9 cellular contexts compared by ENCODE assay signal in the genomic region with DNA sequence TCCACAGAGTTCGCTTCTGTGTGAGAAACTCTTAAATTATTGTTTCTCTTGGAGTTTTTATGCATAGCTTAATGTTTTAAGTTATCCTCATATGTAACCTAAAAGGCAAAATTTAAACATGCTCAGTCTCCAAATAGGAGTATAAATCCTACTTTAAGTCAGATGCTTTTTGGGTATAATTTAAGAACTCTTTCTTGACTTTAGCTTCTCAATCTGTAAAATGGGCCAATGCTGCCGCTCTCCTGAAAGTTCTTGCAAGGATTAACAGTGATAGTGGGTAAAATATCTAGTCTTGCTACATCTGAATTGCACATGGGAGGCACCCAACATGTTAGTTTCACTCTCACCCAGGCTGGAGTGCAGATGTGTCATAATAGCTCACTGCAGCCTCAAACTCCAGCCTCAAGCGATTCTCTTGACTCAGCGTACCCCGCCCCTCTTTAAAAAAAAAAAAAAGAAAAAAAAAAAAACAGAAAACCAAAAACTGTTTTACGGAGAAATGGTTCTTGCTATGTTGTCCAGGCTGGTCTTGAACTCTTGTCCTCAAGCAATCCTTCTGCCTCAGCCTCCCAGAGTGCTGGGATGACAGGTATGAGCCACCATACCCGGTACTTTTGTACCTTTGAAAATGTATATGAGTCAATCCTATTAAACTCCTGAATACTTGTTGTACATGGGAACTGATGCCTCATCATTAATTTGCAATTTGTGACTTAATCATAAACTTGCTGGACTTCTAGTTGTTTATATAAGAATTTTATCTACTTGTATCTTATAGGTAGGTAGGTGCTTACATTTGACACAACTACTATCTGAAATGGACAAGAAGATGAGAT. TPM values are rescaled to one million over a fixed set of nuclear protein-coding genes. Genes with fewer than 3 reads are reported as not detected.
DNase-seq lines count a peak whose midpoint lies in the region; ATAC-seq and TF ChIP-seq lines count a peak whose summit lies in the region.
"Had no signal": no experiment of that assay in that cellular context is flagged by ENCODE, and none has a peak within 500 bp of the region (broad histone marks: within the 10 kb centered on the region; RNA-seq: fewer than 3 reads in every experiment).

No MANE protein-coding gene starts in this region.

- peak; percentile 44 for ATAC-seq in activated CD4-positive, alpha-beta T cell treated with anti-CD3 and anti-CD28 coated beads for 36 hours
- ATAC-seq: Panc1 had no signal

- H3K9me3 ChIP-seq in vagina: no peaks in the 10 kb centered on the region
- H3K9me3 ChIP-seq in thyroid gland: no peaks in the 10 kb centered on the region

- WGBS in thyroid gland, 2 donors: 88 to 92% methylated on average over 7 of the region's 7 CpGs

- H3K4me1 ChIP-seq in vagina: peaks cover 31% of the 10 kb centered on the region
- H3K4me1 ChIP-seq in thyroid gland: peaks cover 5 to 9% of the 10 kb centered on the region in 2 donors

- POLR2A ChIA-PET in activated CD4-positive, alpha-beta T cell treated with anti-CD3 and anti-CD28 coated beads for 36 hours (lab: Charles Lee): interaction anchor here (0.6 to 1.1 kb wide), 3 partner anchors 171 to 275 kb away, joined by 3 read pairs; no protein-coding TSS in a partner anchor

- no peaks in the 10 kb centered on the region for H3K27me3 Mint-ChIP-seq in activated CD4-positive, alpha-beta T cell treated with anti-CD3 and anti-CD28 coated beads for 36 hours

- CTCF ChIA-PET in activated CD4-positive, alpha-beta T cell treated with anti-CD3 and anti-CD28 coated beads for 36 hours (lab: Charles Lee): interaction anchor here (0.6 to 5.6 kb wide), 26 partner anchors 10 to 549 kb away, joined by 3 to 51 read pairs (median 7); a partner anchor contains a TSS

- DNase-seq in activated CD4-positive, alpha-beta T cell treated with anti-CD3 and anti-CD28 coated beads for 36 hours: peak; percentile 74
- DNase-seq in activated CD4-positive, alpha-beta T cell treated with anti-CD3 and anti-CD28 coated beads for 1 hour: no peak
- DNase-seq in activated CD4-positive, alpha-beta T cell treated with anti-CD3 and anti-CD28 coated beads, Interleukin-2, amount 50 U/mL, for 1 hour: peak; percentile 19
- peak; percentile 52 to 70 for DNase-seq in erythroblast (lab: John Stamatoyannopoulos, UW)
- DNase-seq in stimulated activated CD4-positive, alpha-beta T cell treated with anti-CD3 and anti-CD28 coated beads, TNF-alpha, amount 100 ng/mL, for 24 hours (ENCODE audit: low read depth in 3 of 3): peak in 2 of 3 experiments; percentile 30 to 34
- DNase-seq in NCI-H748 (lab: John Stamatoyannopoulos, UW; ENCODE audit: unreplicated experiment): no peak
- no peak for DNase-seq in vagina (ENCODE audit: extremely low spot score in 2 of 2)
- DNase-seq in thyroid gland: no peak

- H3K4me3 ChIP-seq in vagina (no peak overlapping the region), thyroid gland (replicated peaks in 1 of 3) (no peak overlapping the region)

- peak overlapping the region; percentile 93 for H3K27ac Mint-ChIP-seq in activated CD4-positive, alpha-beta T cell treated with anti-CD3 and anti-CD28 coated beads for 36 hours

- H3K27me3 ChIP-seq in vagina (no peaks in the 10 kb centered on the region), thyroid gland (no peaks in the 10 kb centered on the region)

- TF ChIP-seq CTCF in vagina (IDR thresholded peaks at IDR 0.05): no peak
- TF ChIP-seq CTCF in thyroid gland (IDR thresholded peaks at IDR 0.05): no peak

- peak overlapping the region; percentile 93 for H3K4me3 Mint-ChIP-seq in activated CD4-positive, alpha-beta T cell treated with anti-CD3 and anti-CD28 coated beads for 36 hours

- no peaks in the 10 kb centered on the region for H3K36me3 Mint-ChIP-seq in activated CD4-positive, alpha-beta T cell treated with anti-CD3 and anti-CD28 coated beads for 36 hours (ENCODE audit: low read depth)

- peaks cover 44% of the 10 kb centered on the region for H3K4me1 Mint-ChIP-seq in activated CD4-positive, alpha-beta T cell treated with anti-CD3 and anti-CD28 coated beads for 36 hours

- no peaks in the 10 kb centered on the region for H3K9me3 Mint-ChIP-seq in activated CD4-positive, alpha-beta T cell treated with anti-CD3 and anti-CD28 coated beads for 36 hours (ENCODE audit: low read depth)

- no peak for TF ChIP-seq POLR2A in erythroblast (IDR thresholded peaks at IDR 0.05; ENCODE audit: low read length)
- TF ChIP-seq POLR2A in vagina (IDR thresholded peaks at IDR 0.05): no peak
- no peak for TF ChIP-seq POLR2A in thyroid gland (IDR thresholded peaks at IDR 0.05)

- H3K36me3 ChIP-seq in vagina: no peaks in the 10 kb centered on the region
- no peaks in the 10 kb centered on the region for H3K36me3 ChIP-seq in thyroid gland

- no peak overlapping the region for H3K27ac ChIP-seq in vagina
- no peak overlapping the region for H3K27ac ChIP-seq in thyroid gland

- intact Hi-C loops in activated CD4-positive, alpha-beta T cell treated with anti-CD3 and anti-CD28 coated beads for 36 hours (cut with DNase I, micrococcal nuclease): loop anchor here (2.0 to 10.0 kb wide), 6 partner anchors 50 to 1177 kb away; a partner anchor contains a TSS
- intact Hi-C loops in vagina (cut with DNase I) (no loop called here), thyroid gland (cut with DNase I) (loop anchor here (10.0 kb wide), 2 partner anchors 250 to 460 kb away; no protein-coding TSS in a partner anchor)

RNA-seq across cellular contexts. Expression of a gene that starts 1.8 kb away (rescaled TPM):
- 1 to 10 TPM; 2.0 to 2.4 TPM for total RNA-seq in activated CD4-positive, alpha-beta T cell treated with anti-CD3 and anti-CD28 coated beads for 36 hours
- 1.2 TPM for total RNA-seq in vagina
- total RNA-seq in thyroid gland: 1 to 10 TPM in 2 of 4 donors, under 1 TPM in 2; 0.63 to 1.8 (median 1.0) TPM

RNA-seq across cellular contexts. Expression of a gene that starts 2.1 kb away (rescaled TPM):
- 1 to 10 TPM; 2.5 to 4.3 TPM for total RNA-seq in activated CD4-positive, alpha-beta T cell treated with anti-CD3 and anti-CD28 coated beads for 36 hours
- 18.7 TPM for total RNA-seq in vagina
- total RNA-seq in thyroid gland: 10 to 100 TPM in 2 of 4 donors, 1 to 10 TPM in 2; 8.7 to 12.9 (median 9.6) TPM

Comparison
In these comparisons a context has a peak if more than half of its experiments do, and no peak if none do; other contexts are left out.
1. DNase-seq: peak in activated CD4-positive, alpha-beta T cell treated with anti-CD3 and anti-CD28 coated beads for 36 hours (single experiment), activated CD4-positive, alpha-beta T cell treated with anti-CD3 and anti-CD28 coated beads, Interleukin-2, amount 50 U/mL, for 1 hour (single experiment), erythroblast (2 of 2) and stimulated activated CD4-positive, alpha-beta T cell treated with anti-CD3 and anti-CD28 coated beads, TNF-alpha, amount 100 ng/mL, for 24 hours (2 of 3); none in activated CD4-positive, alpha-beta T cell treated with anti-CD3 and anti-CD28 coated beads for 1 hour (single experiment), NCI-H748 (single experiment), vagina (0 of 2) and thyroid gland (0 of 2).